ENCODE assay signal across 8 cellular contexts in genomic region chr10:7787150-7787856, GRCh38. TPM values are rescaled to one million over a fixed set of nuclear protein-coding genes. Genes with fewer than 3 reads are reported as not detected.
DNase-seq lines count a peak whose midpoint lies in the region; ATAC-seq, FAIRE-seq and TF ChIP-seq lines count a peak whose summit lies in the region.

No MANE protein-coding gene starts in this region.

- FAIRE-seq in H1 (lab: Jason Lieb, UNC) = no peak

- peaks cover 0 to 5% (median 1%) of the 10 kb centered on the region in 4 experiments; a peak in 4 of 7 replicates for H3K4me1 ChIP-seq in H1 (replicated peaks in 1 of 4; ENCODE audit: control insufficient read depth in 3 of 4, insufficient read depth in 4 of 4, low read length in 3 of 4)
- H3K4me1 ChIP-seq in naive thymus-derived CD4-positive, alpha-beta T cell (ENCODE audit: control insufficient read depth in 2 of 2, insufficient read depth in 2 of 2, low read length in 2 of 2) = peaks cover 21 to 26% of the 10 kb centered on the region in 2 donors

- POLR2A ChIA-PET in H1 (lab: Charles Lee; ENCODE audit: partially characterized antibody) = interaction anchor here (0.7 to 3.2 kb wide), 10 partner anchors 9 to 40 kb away, joined by 3 to 28 read pairs (median 6); partner anchors contain the start of gene TAF3
- POLR2A ChIA-PET in naive thymus-derived CD4-positive, alpha-beta T cell (lab: Charles Lee) = interaction anchor here (0.7 to 3.8 kb wide), 13 partner anchors 11 to 1223 kb away, joined by 3 to 70 read pairs (median 3); partner anchors contain the start of genes SFMBT2 and TAF3

- H2AFZ ChIP-seq in H1 (ENCODE audit: low read length) = peak overlapping the region; percentile 96; the same call in 1 of the 2 replicates

- no peak for TF ChIP-seq RAD21 in H1 (IDR thresholded peaks at IDR 0.05 in 1 of 2, conservative IDR thresholded peaks at IDR 0.05 in 1 of 2; ENCODE audit: low read depth in 2 of 2, low read length in 2 of 2)

- no peaks in the 10 kb centered on the region for H3K27me3 ChIP-seq in H1 (replicated peaks in 1 of 4; ENCODE audit: control insufficient read depth in 3 of 4, extremely low read depth in 1 of 4, insufficient read depth in 3 of 4, low read length in 3 of 4)
- no peaks in the 10 kb centered on the region for H3K27me3 ChIP-seq in naive thymus-derived CD4-positive, alpha-beta T cell (ENCODE audit: control insufficient read depth in 2 of 2, insufficient read depth in 2 of 2, low read length in 2 of 2)

- no peak overlapping the region for H3K14ac ChIP-seq in H1 (ENCODE audit: insufficient read length)

- peak overlapping the region; percentile 76 for H4K8ac ChIP-seq in H1 (ENCODE audit: extremely low read depth, insufficient read depth, low read length)

- peaks cover 7 to 8% of the 10 kb centered on the region in 2 experiments for H4K20me1 ChIP-seq in H1 (replicated peaks in 1 of 2; ENCODE audit: control insufficient read depth in 1 of 2, insufficient read depth in 2 of 2, low read length in 2 of 2)

- H3K27me3 Mint-ChIP-seq in naive thymus-derived CD4-positive, alpha-beta T cell = no peaks in the 10 kb centered on the region

- peak overlapping the region; percentile 88 to 92 (median 90) for H3K9ac ChIP-seq in H1 (replicated peaks in 1 of 4; ENCODE audit: extremely low read depth in 1 of 4, low read depth in 3 of 4, low read length in 3 of 4)

- H2BK5ac ChIP-seq in H1 (ENCODE audit: low read depth, low read length) = peak overlapping the region; percentile 87

- H2AK5ac ChIP-seq in H1 (ENCODE audit: low read depth, low read length) = no peak overlapping the region

- no peak for TF ChIP-seq EP300 in H1 (IDR thresholded peaks at IDR 0.05; ENCODE audit: borderline replicate concordance in 1 of 2, low read depth in 2 of 2, low read length in 2 of 2)

- no peak overlapping the region for H3K4me3 Mint-ChIP-seq in naive thymus-derived CD4-positive, alpha-beta T cell

- no peak overlapping the region for H3K27ac Mint-ChIP-seq in naive thymus-derived CD4-positive, alpha-beta T cell

- 6% methylated on average over 26 of the region's 26 CpGs; no CpG with 5 or more reads in 1 of the 2 experiments for WGBS in H1 (ENCODE audit: extremely low coverage in 1 of 2, insufficient coverage in 1 of 2, insufficient read length in 1 of 2, insufficient replicate concordance in 2 of 2, low coverage in 1 of 2, low lambda C conversion rate in 2 of 2, missing lambda C conversion rate in 1 of 2), 2 experiments

- H2BK20ac ChIP-seq in H1 (ENCODE audit: low read length) = no peak overlapping the region

- no peak for TF ChIP-seq CTCF in H1 (IDR thresholded peaks at IDR 0.05; ENCODE audit: control extremely low read depth in 1 of 3, insufficient read depth in 1 of 3, low read depth in 1 of 3, low read length in 3 of 3)

- peak overlapping the region; percentile 68 to 86 for H3K4me2 ChIP-seq in H1 (ENCODE audit: insufficient read depth in 1 of 2, low read depth in 2 of 2, low read length in 2 of 2)

- no peak overlapping the region for H3K56ac ChIP-seq in H1 (replicated peaks; ENCODE audit: insufficient read length, low read depth, low read length)

- H3K79me1 ChIP-seq in H1 (ENCODE audit: low read depth, low read length) = peaks cover 2% of the 10 kb centered on the region; the same call in 1 of the 2 replicates

- peak overlapping the region; percentile 73 for H4K5ac ChIP-seq in H1 (ENCODE audit: insufficient read length, low read depth, low read length)

- H3K9me3 Mint-ChIP-seq in naive thymus-derived CD4-positive, alpha-beta T cell = no peaks in the 10 kb centered on the region

- ATAC-seq in GM21723 (IDR thresholded peaks at IDR 0.05; ENCODE audit: unreplicated experiment) = peak; percentile 17
- no peak for ATAC-seq in naive thymus-derived CD4-positive, alpha-beta T cell

- no peak overlapping the region for H2BK15ac ChIP-seq in H1 (ENCODE audit: low read length)

- H4K91ac ChIP-seq in H1 (replicated peaks; ENCODE audit: insufficient read length, low read length) = no peak overlapping the region

- peak overlapping the region; percentile 96; the same call in 1 of the 2 replicates for H3K18ac ChIP-seq in H1 (ENCODE audit: extremely low read depth, low read length)

- DNase-seq in ELR (ENCODE audit: low read depth) = peak; percentile 52
- peak; percentile 8 for DNase-seq in LoVo (ENCODE audit: low spot score)
- DNase-seq in H1 (ENCODE audit: low read depth in 1 of 2, low spot score in 2 of 2) = no peak
- peak in 2 of 9 donors; percentile 4 to 7 for DNase-seq in naive thymus-derived CD4-positive, alpha-beta T cell
- DNase-seq in NCI-H146 treated with DMSO at 0.1 percent for 48 hours (lab: John Stamatoyannopoulos, UW; ENCODE audit: unreplicated experiment) = no peak
- DNase-seq in foreskin melanocyte = no peak
- DNase-seq in islet precursor cell = no peak

- intact Hi-C loops in naive thymus-derived CD4-positive, alpha-beta T cell (cut with micrococcal nuclease) = loop anchor here (5.0 to 10.0 kb wide), 4 partner anchors 265 to 1973 kb away; partner anchors contain the start of genes GATA3 (in 1 of the 2) and GDI2 (in 1 of the 2)

- CTCF ChIA-PET in H1 (lab: Charles Lee; ENCODE audit: partially characterized antibody) = interaction anchor here (0.8 to 1.3 kb wide), 3 partner anchors 10 to 1349 kb away, joined by 3 to 4 read pairs (median 4); no protein-coding TSS in a partner anchor
- CTCF ChIA-PET in naive thymus-derived CD4-positive, alpha-beta T cell (lab: Charles Lee) = interaction anchor here (0.6 to 1.0 kb wide), 2 partner anchors 10 to 30 kb away, joined by 4 to 6 read pairs; no protein-coding TSS in a partner anchor

- H3K36me3 Mint-ChIP-seq in naive thymus-derived CD4-positive, alpha-beta T cell = peaks cover 6 to 23% (median 12%) of the 10 kb centered on the region in 5 donors

- peaks cover 24 to 94% of the 10 kb centered on the region in 2 experiments for H3K79me2 ChIP-seq in H1 (ENCODE audit: control insufficient read depth in 1 of 2, insufficient read depth in 2 of 2, low read length in 2 of 2)

- H2BK120ac ChIP-seq in H1 (replicated peaks; ENCODE audit: low read depth, low read length) = no peak overlapping the region

- no peak for TF ChIP-seq POLR2A in H1 (IDR thresholded peaks at IDR 0.05; ENCODE audit: control extremely low read depth in 1 of 2, low read depth in 2 of 2, low read length in 2 of 2)

- H3K4ac ChIP-seq in H1 (replicated peaks; ENCODE audit: insufficient read length, low read depth, low read length) = no peak overlapping the region

- H2BK12ac ChIP-seq in H1 (ENCODE audit: low read depth, low read length) = no peak overlapping the region

- H3K23me2 ChIP-seq in H1 (ENCODE audit: low read depth, low read length) = 0 out of 2 replicates have a peak, but pooled peaks cover 9% of the 10 kb centered on the region

- peaks cover 41 to 70% (median 50%) of the 10 kb centered on the region in 7 donors for H3K4me1 Mint-ChIP-seq in naive thymus-derived CD4-positive, alpha-beta T cell

- no peak overlapping the region for H3K23ac ChIP-seq in H1 (ENCODE audit: insufficient read length)

- H3K4me3 ChIP-seq in H1 (ENCODE audit: extremely low read depth in 1 of 4, insufficient read depth in 2 of 4, low read depth in 3 of 4, low read length in 4 of 4) = peak overlapping the region; percentile 77 to 98 (median 92)
- peak overlapping the region; percentile 79 for H3K4me3 ChIP-seq in naive thymus-derived CD4-positive, alpha-beta T cell (ENCODE audit: low read length)

- H3K36me3 ChIP-seq in H1 (ENCODE audit: control insufficient read depth in 2 of 4, insufficient read depth in 4 of 4, low read length in 3 of 4) = peaks cover 0 to 11% (median 0%) of the 10 kb centered on the region in 4 experiments; a peak in 1 of 8 replicates
- H3K36me3 ChIP-seq in naive thymus-derived CD4-positive, alpha-beta T cell (ENCODE audit: control insufficient read depth in 2 of 3, insufficient read depth in 3 of 3, low read length in 3 of 3) = peaks cover 0 to 7% (median 0%) of the 10 kb centered on the region in 3 experiments

- H3K9me3 ChIP-seq in H1 (ENCODE audit: insufficient read depth in 2 of 2, low read depth in 1 of 2, low read length in 1 of 2) = no peaks in the 10 kb centered on the region
- H3K9me3 ChIP-seq in naive thymus-derived CD4-positive, alpha-beta T cell (ENCODE audit: control insufficient read depth in 2 of 3, low read length in 3 of 3) = no peaks in the 10 kb centered on the region

- H3K27ac ChIP-seq in H1 (ENCODE audit: low read depth, low read length) = peak overlapping the region; percentile 66; the same call in 1 of the 2 replicates
- H3K27ac ChIP-seq in naive thymus-derived CD4-positive, alpha-beta T cell (ENCODE audit: low read depth, low read length) = peak overlapping the region; percentile 84

RNA-seq across cellular contexts. Expression of gene KIN, which starts 0.5 kb away (rescaled TPM):
- 16.5 and 18.9 TPM in 2 replicates for total RNA-seq in H1 (2021; fragmentation: NEBNext Ultra II Directional; extraction: Animal tissue kit (Norgen Biotek cat#: 25700))
- 1.6 and 3.7 TPM in 2 replicates for polyA plus RNA-seq in H1 (2011; rRNA removed)
- polyA plus RNA-seq in H1 (2011; cell fraction: cytosol; rRNA removed) = 4.7 TPM
- polyA plus RNA-seq in H1 (2011; cell fraction: nucleus; rRNA removed) = 2.3 TPM
- 5.0 to 12.9 TPM (median 7.0 TPM) in 4 replicates for polyA plus RNA-seq in H1 (2012, experiment 1 of 2)
- 0.67 TPM for polyA plus RNA-seq in H1 (2012, experiment 2 of 2)
- 17.9 TPM for polyA plus RNA-seq in H1 (2013, experiment 1 of 2)
- polyA plus RNA-seq in H1 (2013, experiment 2 of 2) = 21.9 TPM
- polyA minus RNA-seq in H1 (2011; rRNA and poly(A)+ RNA removed) = 3.3 and 3.8 TPM in 2 replicates
- polyA minus RNA-seq in H1 (2011; cell fraction: cytosol; rRNA and poly(A)+ RNA removed) = 1.2 TPM
- polyA minus RNA-seq in H1 (2011; cell fraction: nucleus; rRNA and poly(A)+ RNA removed) = 9.1 TPM
- 10 to 100 TPM in 3 of 5 experiments, 1 to 10 TPM in 2; 7.2 to 18.4 (median 14.3) TPM for total RNA-seq in naive thymus-derived CD4-positive, alpha-beta T cell
- polyA plus RNA-seq in naive thymus-derived CD4-positive, alpha-beta T cell = 1 to 10 TPM; 3.5 to 4.0 TPM

RNA-seq across cellular contexts. Expression of gene ATP5F1C, which starts 0.7 kb away (rescaled TPM):
- total RNA-seq in H1 (2021; fragmentation: NEBNext Ultra II Directional; extraction: Animal tissue kit (Norgen Biotek cat#: 25700)) = 265 and 272 TPM in 2 replicates
- polyA plus RNA-seq in H1 (2011; rRNA removed) = 105 and 221 TPM in 2 replicates
- 216 TPM for polyA plus RNA-seq in H1 (2011; cell fraction: cytosol; rRNA removed)
- 82.9 TPM for polyA plus RNA-seq in H1 (2011; cell fraction: nucleus; rRNA removed)
- polyA plus RNA-seq in H1 (2012, experiment 1 of 2) = 245 to 363 TPM (median 270 TPM) in 4 replicates
- polyA plus RNA-seq in H1 (2012, experiment 2 of 2) = 165 TPM
- polyA plus RNA-seq in H1 (2013, experiment 1 of 2) = 341 TPM
- polyA plus RNA-seq in H1 (2013, experiment 2 of 2) = 350 TPM
- polyA minus RNA-seq in H1 (2011; rRNA and poly(A)+ RNA removed) = 114 and 178 TPM in 2 replicates
- polyA minus RNA-seq in H1 (2011; cell fraction: cytosol; rRNA and poly(A)+ RNA removed) = 101 TPM
- polyA minus RNA-seq in H1 (2011; cell fraction: nucleus; rRNA and poly(A)+ RNA removed) = 109 TPM
- total RNA-seq in naive thymus-derived CD4-positive, alpha-beta T cell = 100 to 1,000 TPM; 113 to 290 (median 122) TPM
- 100 to 1,000 TPM; 369 to 400 TPM for polyA plus RNA-seq in naive thymus-derived CD4-positive, alpha-beta T cell

RNA-seq across cellular contexts. Expression of gene TAF3, which starts 31.0 kb away (rescaled TPM):
- 10.7 and 11.2 TPM in 2 replicates for total RNA-seq in H1 (2021; fragmentation: NEBNext Ultra II Directional; extraction: Animal tissue kit (Norgen Biotek cat#: 25700))
- polyA plus RNA-seq in H1 (2011; rRNA removed) = 1.5 and 1.7 TPM in 2 replicates
- 1.3 TPM for polyA plus RNA-seq in H1 (2011; cell fraction: cytosol; rRNA removed)
- polyA plus RNA-seq in H1 (2011; cell fraction: nucleus; rRNA removed) = 2.8 TPM
- polyA plus RNA-seq in H1 (2012, experiment 1 of 2) = 4.9 to 6.3 TPM (median 5.1 TPM) in 4 replicates
- 1.8 TPM for polyA plus RNA-seq in H1 (2012, experiment 2 of 2)
- polyA plus RNA-seq in H1 (2013, experiment 1 of 2) = 11.4 TPM
- polyA plus RNA-seq in H1 (2013, experiment 2 of 2) = 11.9 TPM
- polyA minus RNA-seq in H1 (2011; rRNA and poly(A)+ RNA removed) = 2.8 and 3.1 TPM in 2 replicates
- 1.9 TPM for polyA minus RNA-seq in H1 (2011; cell fraction: cytosol; rRNA and poly(A)+ RNA removed)
- polyA minus RNA-seq in H1 (2011; cell fraction: nucleus; rRNA and poly(A)+ RNA removed) = 10.1 TPM
- 10 to 100 TPM; 15.3 to 23.9 (median 18.8) TPM for total RNA-seq in naive thymus-derived CD4-positive, alpha-beta T cell
- 10 to 100 TPM; 12.2 to 20.0 TPM for polyA plus RNA-seq in naive thymus-derived CD4-positive, alpha-beta T cell

Comparison
In these comparisons a context has a peak if more than half of its experiments do, and no peak if none do; other contexts are left out.
1. DNase-seq: peak in ELR (single experiment) and LoVo (single experiment); none in H1 (0 of 2), NCI-H146 treated with DMSO at 0.1 percent for 48 hours (single experiment), foreskin melanocyte (single experiment) and islet precursor cell (single experiment).